Comparison of ENCODE assay signal across 18 cellular contexts in the genomic region with DNA sequence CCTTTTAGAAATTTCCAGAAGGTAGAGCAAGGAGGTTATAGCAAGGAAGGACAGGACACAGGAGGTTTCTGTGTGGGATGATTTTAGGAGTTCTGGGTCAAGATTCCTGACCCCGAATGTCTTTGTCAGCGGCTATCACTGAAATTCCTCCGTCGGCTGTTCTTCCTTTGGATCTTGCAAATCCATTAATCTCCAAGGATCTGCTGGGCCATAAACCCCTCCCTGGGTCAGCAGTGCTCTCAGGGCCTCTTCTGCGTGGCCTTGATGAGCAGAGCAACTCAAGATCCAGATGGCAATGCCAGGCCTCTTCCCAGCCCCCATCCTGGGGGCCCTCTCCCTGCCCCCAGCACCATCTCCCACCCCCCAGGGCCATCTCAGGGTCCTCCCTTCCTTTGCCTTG. TPM values are rescaled to one million over a fixed set of nuclear protein-coding genes. Genes with fewer than 3 reads are reported as not detected.
DNase-seq lines count a peak whose midpoint lies in the region; ATAC-seq, FAIRE-seq and TF ChIP-seq lines count a peak whose summit lies in the region.
"Had no signal": no experiment of that assay in that cellular context is flagged by ENCODE, and none has a peak within 500 bp of the region (broad histone marks: within the 10 kb centered on the region; RNA-seq: fewer than 3 reads in every experiment).

No MANE protein-coding gene starts in this region.

- no peak for ATAC-seq in HG03565 (IDR thresholded peaks at IDR 0.05; ENCODE audit: unreplicated experiment)
- ATAC-seq: K562 had no signal

- no peak overlapping the region for H3K4me3 ChIP-seq in BLaER1
- H3K4me3 ChIP-seq in hepatocyte, result no peak overlapping the region
- no peak overlapping the region for H3K4me3 ChIP-seq in skeletal muscle tissue (ENCODE audit: low read length in 3 of 3)
- H3K4me3 ChIP-seq in sigmoid colon, result no peak overlapping the region
- H3K4me3 ChIP-seq in kidney (ENCODE audit: low read length in 2 of 2), result no peak overlapping the region
- H3K4me3 ChIP-seq: HAP-1, K562 had no signal

- H3K27ac ChIP-seq in BLaER1 (no peak overlapping the region), hepatocyte (peak overlapping the region; percentile 13), skeletal muscle tissue (ENCODE audit: low read depth, low read length) (peak overlapping the region; percentile 34), sigmoid colon (no peak overlapping the region), kidney (ENCODE audit: low read depth in 2 of 2, low read length in 2 of 2) (peak overlapping the region in 1 of 2 donors; percentile 14)

- H3K4me1 ChIP-seq in BLaER1, result peaks cover 10% of the 10 kb centered on the region
- peaks cover 36% of the 10 kb centered on the region for H3K4me1 ChIP-seq in hepatocyte (ENCODE audit: insufficient read depth)
- H3K4me1 ChIP-seq in skeletal muscle tissue (ENCODE audit: control insufficient read depth in 3 of 3, insufficient read depth in 3 of 3, low read length in 3 of 3), result peaks cover 31 to 41% (median 38%) of the 10 kb centered on the region in 3 donors
- H3K4me1 ChIP-seq in sigmoid colon, result peaks cover 0 to 25% (median 23%) of the 10 kb centered on the region in 4 donors
- no peaks in the 10 kb centered on the region for H3K4me1 ChIP-seq in kidney (ENCODE audit: control insufficient read depth in 1 of 2, insufficient read depth in 1 of 2, low read depth in 1 of 2, low read length in 2 of 2)
- H3K4me1 ChIP-seq: HAP-1 had no signal

- no peaks in the 10 kb centered on the region for H3K27me3 ChIP-seq in BLaER1
- no peaks in the 10 kb centered on the region for H3K27me3 ChIP-seq in hepatocyte
- no peaks in the 10 kb centered on the region for H3K27me3 ChIP-seq in skeletal muscle tissue (ENCODE audit: control insufficient read depth in 3 of 3, insufficient read depth in 3 of 3, low read length in 3 of 3)
- no peaks in the 10 kb centered on the region for H3K27me3 ChIP-seq in sigmoid colon

- TF ChIP-seq EP300 in sigmoid colon (IDR thresholded peaks at IDR 0.05), result no peak

- intact Hi-C loops in sigmoid colon (cut with DNase I) (no loop called here), kidney (cut with DNase I) (no loop called here)

- no peaks in the 10 kb centered on the region for H4K20me1 ChIP-seq in BLaER1
- no peaks in the 10 kb centered on the region for H4K20me1 ChIP-seq in hepatocyte (ENCODE audit: insufficient read depth, poor library complexity, severe bottlenecking)

- TF ChIP-seq POLR2A in sigmoid colon (IDR thresholded peaks at IDR 0.05), result no peak

- no peak overlapping the region for H2AFZ ChIP-seq in hepatocyte

- H3K9me3 ChIP-seq in BLaER1, result no peaks in the 10 kb centered on the region
- H3K9me3 ChIP-seq in hepatocyte (ENCODE audit: low read depth), result no peaks in the 10 kb centered on the region
- H3K9me3 ChIP-seq in skeletal muscle tissue (ENCODE audit: control insufficient read depth in 3 of 3, low read length in 3 of 3), result no peaks in the 10 kb centered on the region
- H3K9me3 ChIP-seq in sigmoid colon, result no peaks in the 10 kb centered on the region
- H3K9me3 ChIP-seq in kidney (ENCODE audit: control insufficient read depth in 1 of 2, low read length in 2 of 2), result no peaks in the 10 kb centered on the region
- H3K9me3 ChIP-seq: HAP-1 had no signal

- H3K79me2 ChIP-seq in hepatocyte, result no peaks in the 10 kb centered on the region

- H3K9ac ChIP-seq in BLaER1 (no peak overlapping the region), skeletal muscle tissue (ENCODE audit: low read depth in 1 of 3, low read length in 3 of 3) (no peak overlapping the region), kidney (ENCODE audit: low read length in 2 of 2) (no peak overlapping the region)

- H3K4me2 ChIP-seq in BLaER1, result 0 out of 2 replicates have a peak overlapping the region, but pooled peaks have one; percentile 6
- H3K4me2 ChIP-seq in hepatocyte, result no peak overlapping the region

- no peaks in the 10 kb centered on the region for H3K9me2 ChIP-seq in hepatocyte (replicated peaks; ENCODE audit: insufficient read depth)

- TF ChIP-seq CTCF in hepatocyte (IDR thresholded peaks at IDR 0.05; ENCODE audit: poor library complexity), result no peak
- no peak for TF ChIP-seq CTCF in sigmoid colon (IDR thresholded peaks at IDR 0.05)
- TF ChIP-seq CTCF in kidney (IDR thresholded peaks at IDR 0.05; ENCODE audit: borderline replicate concordance, extremely low read depth, insufficient read depth), result no peak

- 35% methylated on average over 5 of the region's 5 CpGs for WGBS in hepatocyte (ENCODE audit: low lambda C conversion rate, missing lambda C conversion rate)
- 85 to 94% methylated on average over 5 of the region's 5 CpGs for WGBS in sigmoid colon, 2 donors

- peak; percentile 56 for DNase-seq in NCI-H82 (lab: John Stamatoyannopoulos, UW)
- DNase-seq in hepatocyte (ENCODE audit: low spot score), result no peak
- no peak for DNase-seq in sigmoid colon
- no peak for DNase-seq in kidney
- DNase-seq: ACHN; Calu3; CD4-positive, alpha-beta T cell; DMS 273 treated with DMSO at 0.1 percent for 48 hours; DMS79 had no signal

- no peaks in the 10 kb centered on the region for H3K36me3 ChIP-seq in BLaER1
- H3K36me3 ChIP-seq in hepatocyte (replicated peaks; ENCODE audit: insufficient read depth, low read depth), result no peaks in the 10 kb centered on the region
- no peaks in the 10 kb centered on the region for H3K36me3 ChIP-seq in skeletal muscle tissue (ENCODE audit: control insufficient read depth in 3 of 3, insufficient read depth in 3 of 3, low read length in 3 of 3)
- no peaks in the 10 kb centered on the region for H3K36me3 ChIP-seq in sigmoid colon
- no peaks in the 10 kb centered on the region for H3K36me3 ChIP-seq in kidney (ENCODE audit: control insufficient read depth in 1 of 2, insufficient read depth in 2 of 2, low read length in 2 of 2)
- H3K36me3 ChIP-seq: HAP-1 had no signal

- FAIRE-seq in kidney (lab: Jason Lieb, UNC), result no peak
- FAIRE-seq: G401.6, GM12891, H1, HTR-8/SVneo, K562 had no signal

RNA-seq across cellular contexts. Expression of a gene that starts 16.3 kb away (rescaled TPM):
- 30.8 and 47.0 TPM in 2 replicates for total RNA-seq in hepatocyte
- polyA plus RNA-seq in hepatocyte, result 44.6 and 55.2 TPM in 2 replicates
- 8.9 TPM for total RNA-seq in skeletal muscle tissue
- 10 to 100 TPM in 1 of 4 donors, 1 to 10 TPM in 3; 2.0 to 13.3 (median 7.1) TPM for total RNA-seq in sigmoid colon
- 1 to 10 TPM; 1.4 to 5.5 (median 1.8) TPM for polyA plus RNA-seq in sigmoid colon
- total RNA-seq in kidney, result 45.6 TPM
- polyA plus RNA-seq in kidney (ENCODE audit: insufficient read depth, low read depth, low replicate concordance), result 13.6 TPM
- polyA plus RNA-seq: K562 had no signal

RNA-seq across cellular contexts. Expression of a gene that starts 40.0 kb away (rescaled TPM):
- 31.9 and 39.9 TPM in 2 replicates for total RNA-seq in hepatocyte
- polyA plus RNA-seq in hepatocyte, result 96.5 and 97.3 TPM in 2 replicates
- not detected for total RNA-seq in skeletal muscle tissue
- total RNA-seq in sigmoid colon, result 1 to 10 TPM in 1 of 4 donors, not detected in 3; 1.4 TPM
- 1 to 10 TPM; 2.5 to 6.9 (median 4.8) TPM for polyA plus RNA-seq in sigmoid colon
- total RNA-seq in kidney, result 202 TPM
- 155 TPM for polyA plus RNA-seq in kidney (ENCODE audit: insufficient read depth, low read depth, low replicate concordance)
- total RNA-seq: CD4-positive, alpha-beta T cell; K562 had no signal
- polyA plus RNA-seq: K562 had no signal

Comparison
In these comparisons a context has a peak if more than half of its experiments do, and no peak if none do; other contexts are left out.
1. H3K27ac ChIP-seq: peak in hepatocyte (single experiment) and skeletal muscle tissue (single experiment); none in BLaER1 (single experiment) and sigmoid colon (0 of 4).
2. RNA of a gene that starts 40.0 kb away (total RNA-seq): 202 TPM in kidney (single experiment) and 31.9 to 39.9 TPM in hepatocyte; not detected in skeletal muscle tissue (single experiment) and 1.4 TPM in sigmoid colon; every median in the first group is over 10 times any median in the second.